22 cellular contexts compared by ENCODE assay signal in the genomic region with DNA sequence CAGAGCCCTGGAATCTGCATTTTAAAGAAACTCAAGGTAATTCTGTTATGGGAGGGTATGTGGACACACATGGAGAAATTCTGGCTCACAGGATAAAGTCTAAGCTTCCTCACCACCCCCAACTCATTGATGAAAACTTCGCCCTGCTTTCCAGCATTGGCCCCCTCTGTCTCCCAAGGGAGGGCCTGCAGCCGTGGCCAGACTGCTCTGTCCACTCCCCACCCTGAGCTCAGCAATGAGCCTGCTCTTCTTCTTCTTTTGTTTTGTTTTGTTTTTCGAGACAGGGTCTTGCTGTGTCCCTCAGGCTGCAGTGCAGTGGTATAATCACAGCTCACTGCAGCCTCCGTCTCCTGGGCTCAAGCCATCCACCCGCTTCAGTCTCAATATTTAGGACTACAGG.
"Had no signal": no experiment of that assay in that cellular context is flagged by ENCODE, and none has a peak within 500 bp of the region (broad histone marks: within the 10 kb centered on the region; RNA-seq: fewer than 3 reads in every experiment).

No MANE protein-coding gene starts in this region.

- H3K27ac Mint-ChIP-seq: activated CD8-positive, alpha-beta memory T cell treated with anti-CD3 and anti-CD28 coated beads, Interleukin-2, amount 10 ng/mL, durations not matched to agents 7 days and 5 days had no signal

- H3K27ac ChIP-seq: brain microvascular endothelial cell, cardiac muscle cell had no signal

- DNase-seq: activated CD4-positive, alpha-beta T cell treated with anti-CD3 and anti-CD28 coated beads for 4 hours; activated CD4-positive, alpha-beta T cell treated with anti-CD3 and anti-CD28 coated beads, Interleukin-2, amount 50 U/mL, for 48 hours; activated CD8-positive, alpha-beta memory T cell treated with anti-CD3 and anti-CD28 coated beads, Interleukin-2, amount 10 ng/mL, durations not matched to agents 7 days and 5 days; activated gamma-delta T cell treated with Interleukin-2 at 50 U/mL for 16 hours; brain microvascular endothelial cell; KG1; NCI-H1092 treated with DMSO at 0.1 percent for 48 hours; NCI-H1417 treated with DMSO at 0.1 percent for 48 hours; NCI-H1694; NCI-H2029; NCI-H2107; NCI-H2171 treated with DMSO at 0.1 percent for 48 hours; NCI-H226; NCI-H526; NCI-H82; SIG-M5 had no signal

- ATAC-seq: activated CD4-positive, CD25-positive, alpha-beta regulatory T cell treated with anti-CD3 and anti-CD28 coated beads, Interleukin-2, amount 50 U/mL, for 24 hours; activated CD8-positive, alpha-beta memory T cell treated with anti-CD3 and anti-CD28 coated beads, Interleukin-2, amount 10 ng/mL, durations not matched to agents 7 days and 5 days had no signal

- H3K36me3 Mint-ChIP-seq: activated CD8-positive, alpha-beta memory T cell treated with anti-CD3 and anti-CD28 coated beads, Interleukin-2, amount 10 ng/mL, durations not matched to agents 7 days and 5 days had no signal

- H3K4me3 ChIP-seq: cardiac muscle cell had no signal

- H3K27me3 Mint-ChIP-seq: activated CD8-positive, alpha-beta memory T cell treated with anti-CD3 and anti-CD28 coated beads, Interleukin-2, amount 10 ng/mL, durations not matched to agents 7 days and 5 days; activated naive CD8-positive, alpha-beta T cell; IgD-negative memory B cell had no signal

- H3K36me3 ChIP-seq: brain microvascular endothelial cell, cardiac muscle cell had no signal

- H3K9me3 Mint-ChIP-seq: activated T-helper 2 cell treated with anti-CD3 and anti-CD28 coated beads, Interferon-gamma antibody, Interleukin-2, Interleukin-4, amounts not matched to agents 10 μg/mL and 5 μg/mL and 100 μg/mL, durations not matched to agents 14 hours and 24 hours and 36 hours; IgD-negative memory B cell; T-helper 2 cell treated with Interferon-gamma antibody and Interleukin-4, amounts not matched to agents 5 μg/mL and 100 μg/mL, for 36 hours had no signal

- H3K4me3 Mint-ChIP-seq: activated CD8-positive, alpha-beta memory T cell treated with anti-CD3 and anti-CD28 coated beads, Interleukin-2, amount 10 ng/mL, durations not matched to agents 7 days and 5 days; activated naive CD8-positive, alpha-beta T cell; T-helper 2 cell treated with Interferon-gamma antibody and Interleukin-4, amounts not matched to agents 5 μg/mL and 100 μg/mL, for 36 hours had no signal

- H3K27me3 ChIP-seq: brain microvascular endothelial cell, cardiac muscle cell had no signal
